1 cellular context compared by ENCODE assay signal in genomic region chr2:219598308-219599078, GRCh38.
TF ChIP-seq lines count a peak whose summit lies in the region.

No MANE protein-coding gene starts in this region.

TF ChIP-seq in GM12878, 131 proteins besides CTCF, POLR2A, EP300 and RAD21:
- TF ChIP-seq BACH1 (IDR thresholded peaks at IDR 0.05; ENCODE audit: borderline replicate concordance) (no peak), RELA (IDR thresholded peaks at IDR 0.05; ENCODE audit: borderline replicate concordance, partially characterized antibody) (no peak), IKZF1 (conservative IDR thresholded peaks at IDR 0.05) (no peak), NR2F1 (conservative IDR thresholded peaks at IDR 0.05) (peak; percentile 80; the same call in 1 of the 2 replicates), ZBTB40 (IDR thresholded peaks at IDR 0.05; ENCODE audit: borderline replicate concordance) (no peak), HDAC2 (IDR thresholded peaks at IDR 0.05) (no peak)
- TF ChIP-seq, protein P1, sequence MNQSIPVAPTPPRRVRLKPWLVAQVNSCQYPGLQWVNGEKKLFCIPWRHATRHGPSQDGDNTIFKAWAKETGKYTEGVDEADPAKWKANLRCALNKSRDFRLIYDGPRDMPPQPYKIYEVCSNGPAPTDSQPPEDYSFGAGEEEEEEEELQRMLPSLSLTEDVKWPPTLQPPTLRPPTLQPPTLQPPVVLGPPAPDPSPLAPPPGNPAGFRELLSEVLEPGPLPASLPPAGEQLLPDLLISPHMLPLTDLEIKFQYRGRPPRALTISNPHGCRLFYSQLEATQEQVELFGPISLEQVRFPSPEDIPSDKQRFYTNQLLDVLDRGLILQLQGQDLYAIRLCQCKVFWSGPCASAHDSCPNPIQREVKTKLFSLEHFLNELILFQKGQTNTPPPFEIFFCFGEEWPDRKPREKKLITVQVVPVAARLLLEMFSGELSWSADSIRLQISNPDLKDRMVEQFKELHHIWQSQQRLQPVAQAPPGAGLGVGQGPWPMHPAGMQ (IDR thresholded peaks at IDR 0.05; ENCODE audit: borderline replicate concordance) = no peak
